ENCODE assay signal across 13 cellular contexts in the genomic region with DNA sequence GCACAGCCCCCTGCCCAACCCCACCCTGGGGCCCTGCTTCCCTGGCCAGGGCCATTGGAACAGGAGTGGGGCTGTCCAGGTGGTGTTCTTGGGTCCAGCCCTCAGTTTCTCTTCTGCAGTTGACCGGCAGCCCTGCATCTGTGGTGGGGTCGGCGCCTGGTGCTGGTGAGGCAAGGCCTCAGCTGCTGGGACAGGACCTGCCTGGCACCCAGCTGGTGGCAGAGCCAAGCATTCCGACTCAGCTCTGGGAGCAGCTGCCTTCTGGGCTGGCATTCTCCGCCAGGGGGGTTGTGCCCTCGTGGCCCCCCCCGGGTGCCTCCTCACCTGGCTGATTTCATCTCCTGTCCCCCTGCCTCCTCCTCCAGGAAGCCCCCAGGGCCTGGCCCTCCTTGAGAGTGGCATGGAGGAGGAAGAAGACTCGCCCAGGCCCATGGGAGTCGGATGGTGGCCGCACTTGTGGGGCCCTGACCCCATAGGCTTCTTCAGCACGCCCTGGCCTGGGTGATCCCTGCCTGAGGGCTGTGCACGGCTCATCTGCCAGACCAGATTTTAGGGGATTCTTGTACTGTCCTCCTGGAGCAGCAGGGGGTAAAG. TPM values are rescaled to one million over a fixed set of nuclear protein-coding genes. Genes with fewer than 3 reads are reported as not detected.
A peak's percentile ranks its signal among the peaks of the same experiment; 100 is the strongest.
DNase-seq lines count a peak whose midpoint lies in the region; ATAC-seq, FAIRE-seq and TF ChIP-seq lines count a peak whose summit lies in the region.
"Had no signal": no experiment of that assay in that cellular context is flagged by ENCODE, and none has a peak within 500 bp of the region (broad histone marks: within the 10 kb centered on the region; RNA-seq: fewer than 3 reads in every experiment).

No MANE protein-coding gene starts in this region.

- H3K9me3 ChIP-seq in DOHH2 (ENCODE audit: control insufficient read depth, insufficient read depth, low read length) (no peaks in the 10 kb centered on the region), small intestine (ENCODE audit: control insufficient read depth, low read depth) (no peaks in the 10 kb centered on the region), smooth muscle cell (replicated peaks; ENCODE audit: low read depth) (no peaks in the 10 kb centered on the region)

- H3K9ac ChIP-seq in smooth muscle cell (ENCODE audit: low read depth), result no peak overlapping the region

- WGBS in small intestine, 3 donors, result 81 to 85% (median 82%) methylated on average over 11 to 12 of the region's 12 CpGs
- 82% methylated on average over 6 of the region's 12 CpGs for WGBS in smooth muscle cell (ENCODE audit: low lambda C conversion rate)

- H3K79me2 ChIP-seq in DOHH2 (ENCODE audit: control insufficient read depth, low read length) (peaks cover 93% of the 10 kb centered on the region), smooth muscle cell (ENCODE audit: low read depth) (peaks cover 79% of the 10 kb centered on the region)

- no peak for DNase-seq in activated B cell treated with CpG ODN at 0.5 μM for 24 hours
- DNase-seq in small intestine, result no peak
- no peak for DNase-seq in OCI-M1 (lab: John Stamatoyannopoulos, UW)
- no peak for DNase-seq in HTR-8/SVneo (ENCODE audit: insufficient read length, low spot score)
- DNase-seq in smooth muscle cell (lab: John Stamatoyannopoulos, UW; ENCODE audit: unreplicated experiment), result no peak
- no peak for DNase-seq in hepatic stellate cell (ENCODE audit: low spot score)
- DNase-seq: activated CD4-positive, alpha-beta T cell treated with anti-CD3 and anti-CD28 coated beads for 4 hours; activated naive CD4-positive, alpha-beta T cell treated with anti-CD3 and anti-CD28 coated beads, Interleukin-2, amount 50 U/mL, for 16 hours; COR-L47; NCI-H748 treated with DMSO at 0.1 percent for 48 hours had no signal

- no peak overlapping the region for H2AFZ ChIP-seq in smooth muscle cell (ENCODE audit: low read depth)

- CTCF ChIA-PET in activated B cell treated with CpG ODN at 0.5 μM for 24 hours (lab: Charles Lee), result interaction anchor here (1.7 kb wide), 1 partner anchor 32 kb away, joined by 5 read pairs; no protein-coding TSS in a partner anchor

- TF ChIP-seq CTCF in DOHH2 (IDR thresholded peaks at IDR 0.05; ENCODE audit: low read depth, low read length, poor library complexity, severe bottlenecking), result no peak
- no peak for TF ChIP-seq CTCF in activated B cell treated with CpG ODN at 0.5 μM for 24 hours (IDR thresholded peaks at IDR 0.05)
- TF ChIP-seq CTCF in smooth muscle cell (IDR thresholded peaks at IDR 0.05; ENCODE audit: borderline replicate concordance, insufficient read depth, poor library complexity, severe bottlenecking), result no peak

- POLR2A ChIA-PET in activated B cell treated with CpG ODN at 0.5 μM for 24 hours (lab: Charles Lee), result interaction anchor here (4.4 to 8.5 kb wide), 2 partner anchors 11 to 12 kb away, joined by 46 to 91 read pairs; a partner anchor contains a TSS

- H4K20me1 ChIP-seq in DOHH2 (ENCODE audit: control insufficient read depth, insufficient read depth, low read depth, low read length) (peaks cover 10% of the 10 kb centered on the region), smooth muscle cell (ENCODE audit: low read depth) (peaks cover 98% of the 10 kb centered on the region)

- H3K36me3 ChIP-seq in DOHH2 (ENCODE audit: control insufficient read depth, low read length) (peaks cover 84% of the 10 kb centered on the region), small intestine (ENCODE audit: control insufficient read depth in 2 of 2, insufficient read depth in 2 of 2, low read length in 2 of 2) (peaks cover 0 to 2% of the 10 kb centered on the region in 2 donors), smooth muscle cell (ENCODE audit: low read depth) (no peaks in the 10 kb centered on the region)

- H3K27ac ChIP-seq in DOHH2 (ENCODE audit: low read depth, low read length) (peak overlapping the region; percentile 100), layer of hippocampus (ENCODE audit: low read depth, low read length) (peak overlapping the region; percentile 83), small intestine (ENCODE audit: low read depth in 1 of 2, low read length in 1 of 2) (peak overlapping the region; percentile 36 to 57), smooth muscle cell (ENCODE audit: low read depth) (no peak overlapping the region)

- peak overlapping the region; percentile 67 for H3K4me3 Mint-ChIP-seq in activated B cell treated with CpG ODN at 0.5 μM for 24 hours
- H3K4me3 Mint-ChIP-seq: stimulated activated naive CD8-positive, alpha-beta T cell treated with anti-CD3 and anti-CD28 coated beads, Interleukin-15, Interleukin-2, amounts not matched to agents 100 ng/mL and 50 ng/mL, for 24 hours had no signal

- no peak for ATAC-seq in activated B cell treated with CpG ODN at 0.5 μM for 24 hours (ENCODE audit: low read depth)

- no peak for FAIRE-seq in small intestine (lab: Jason Lieb, UNC)
- FAIRE-seq in HTR-8/SVneo (lab: Jason Lieb, UNC), result no peak

- H3F3A ChIP-seq in DOHH2 (ENCODE audit: control insufficient read depth, insufficient read depth) (peaks cover 53% of the 10 kb centered on the region), smooth muscle cell (ENCODE audit: low read depth) (no peaks in the 10 kb centered on the region)

- peaks cover 12% of the 10 kb centered on the region for H3K36me3 Mint-ChIP-seq in activated B cell treated with CpG ODN at 0.5 μM for 24 hours (ENCODE audit: low read depth)

- no peaks in the 10 kb centered on the region for H3K9me3 Mint-ChIP-seq in activated B cell treated with CpG ODN at 0.5 μM for 24 hours
- H3K9me3 Mint-ChIP-seq: stimulated activated naive CD8-positive, alpha-beta T cell treated with anti-CD3 and anti-CD28 coated beads, Interleukin-15, Interleukin-2, amounts not matched to agents 100 ng/mL and 50 ng/mL, for 24 hours had no signal

- no peaks in the 10 kb centered on the region for H3K9me2 ChIP-seq in DOHH2 (replicated peaks; ENCODE audit: control insufficient read depth, low read length)

- H3K4me1 Mint-ChIP-seq in activated B cell treated with CpG ODN at 0.5 μM for 24 hours, result peaks cover 89% of the 10 kb centered on the region

- H3K4me2 ChIP-seq in DOHH2 (ENCODE audit: low read length) (peak overlapping the region; percentile 89), smooth muscle cell (no peak overlapping the region)

- no peaks in the 10 kb centered on the region for H3K27me3 Mint-ChIP-seq in activated B cell treated with CpG ODN at 0.5 μM for 24 hours
- H3K27me3 Mint-ChIP-seq: stimulated activated naive CD8-positive, alpha-beta T cell treated with anti-CD3 and anti-CD28 coated beads, Interleukin-15, Interleukin-2, amounts not matched to agents 100 ng/mL and 50 ng/mL, for 24 hours had no signal

- intact Hi-C loops in activated B cell treated with CpG ODN at 0.5 μM for 24 hours (cut with micrococcal nuclease), result loop anchor here (5.0 kb wide), 1 partner anchor 669 kb away; a partner anchor contains a TSS

- peaks cover 97% of the 10 kb centered on the region for H3K4me1 ChIP-seq in DOHH2 (ENCODE audit: control insufficient read depth, low read length)
- H3K4me1 ChIP-seq in small intestine (ENCODE audit: control insufficient read depth in 2 of 2, insufficient read depth in 1 of 2, low read depth in 1 of 2, low read length in 1 of 2), result peaks cover 0 to 6% of the 10 kb centered on the region in 2 donors
- no peaks in the 10 kb centered on the region for H3K4me1 ChIP-seq in smooth muscle cell (ENCODE audit: low read depth)

- no peaks in the 10 kb centered on the region for H3K27me3 ChIP-seq in DOHH2 (ENCODE audit: control insufficient read depth, low read length)
- no peaks in the 10 kb centered on the region for H3K27me3 ChIP-seq in layer of hippocampus (ENCODE audit: control insufficient read depth, insufficient read depth, low read length)
- no peaks in the 10 kb centered on the region for H3K27me3 ChIP-seq in small intestine (ENCODE audit: control insufficient read depth in 2 of 2, insufficient read depth in 2 of 2, low read length in 2 of 2)
- H3K27me3 ChIP-seq in smooth muscle cell (ENCODE audit: low read depth), result no peaks in the 10 kb centered on the region

- H3K4me3 ChIP-seq in DOHH2 (ENCODE audit: low read length) (peak overlapping the region; percentile 87), small intestine (ENCODE audit: low read depth in 1 of 2, low read length in 2 of 2) (no peak overlapping the region), smooth muscle cell (no peak overlapping the region)

- H3K27ac Mint-ChIP-seq in activated B cell treated with CpG ODN at 0.5 μM for 24 hours, result no peak overlapping the region
- H3K27ac Mint-ChIP-seq: stimulated activated naive CD8-positive, alpha-beta T cell treated with anti-CD3 and anti-CD28 coated beads, Interleukin-15, Interleukin-2, amounts not matched to agents 100 ng/mL and 50 ng/mL, for 24 hours had no signal

RNA-seq across cellular contexts. Expression of a gene that starts 11.4 kb away (rescaled TPM):
- total RNA-seq in activated B cell treated with CpG ODN at 0.5 μM for 24 hours (130 and 132 TPM in 2 replicates), smooth muscle cell (191 and 219 TPM in 2 replicates)
- polyA plus RNA-seq in small intestine (100 to 1,000 TPM in 1 of 3 donors, 10 to 100 TPM in 2; 11.0 to 231 (median 37.3) TPM), smooth muscle cell (519 and 543 TPM in 2 replicates)

RNA-seq across cellular contexts. Expression of a gene that starts 12.0 kb away (rescaled TPM):
- 59.4 and 59.7 TPM in 2 replicates for total RNA-seq in activated B cell treated with CpG ODN at 0.5 μM for 24 hours
- polyA plus RNA-seq in small intestine, result 100 to 1,000 TPM in 1 of 3 donors, 10 to 100 TPM in 2; 49.2 to 113 (median 77.4) TPM
- total RNA-seq in smooth muscle cell, result 27.7 and 32.5 TPM in 2 replicates
- 80.2 and 82.3 TPM in 2 replicates for polyA plus RNA-seq in smooth muscle cell

RNA-seq across cellular contexts. Expression of a gene that starts 55.8 kb away (rescaled TPM):
- total RNA-seq in activated B cell treated with CpG ODN at 0.5 μM for 24 hours, result not detected in 2 replicates
- polyA plus RNA-seq in small intestine, result 1 to 10 TPM; 2.6 to 10.0 (median 3.1) TPM
- total RNA-seq in smooth muscle cell, result not detected in 2 replicates
- polyA plus RNA-seq in smooth muscle cell, result 0.06 TPM in 1 of 2 replicates, not detected in the other

RNA-seq across cellular contexts. Expression of a gene that starts 56.3 kb away (rescaled TPM):
- total RNA-seq in activated B cell treated with CpG ODN at 0.5 μM for 24 hours (6.5 and 8.6 TPM in 2 replicates), smooth muscle cell (0.45 and 2.3 TPM in 2 replicates)
- polyA plus RNA-seq in small intestine (10 to 100 TPM; 18.4 to 54.4 (median 21.5) TPM), smooth muscle cell (1.3 and 2.8 TPM in 2 replicates)
